12 cellular contexts compared by ENCODE assay signal in the genomic region with DNA sequence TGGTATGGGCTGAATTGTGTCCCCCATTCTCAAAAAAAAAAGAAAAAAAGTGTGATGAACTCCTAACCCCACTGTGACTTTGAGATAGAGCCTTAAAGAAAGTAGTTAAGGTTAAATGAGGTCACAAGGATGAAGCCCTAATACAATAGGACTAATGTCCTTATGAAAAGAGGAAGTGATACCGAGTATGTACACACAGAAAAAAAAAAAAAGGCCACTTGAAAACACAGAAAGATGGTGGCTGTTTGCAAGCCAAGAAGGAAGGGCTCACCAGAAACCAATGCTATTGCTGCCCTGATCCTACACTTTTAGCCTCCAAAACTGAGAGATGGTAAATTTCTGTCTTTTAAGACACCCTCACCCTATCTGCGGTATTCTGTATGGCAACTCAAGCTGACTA.
DNase-seq lines count a peak whose midpoint lies in the region; ATAC-seq and TF ChIP-seq lines count a peak whose summit lies in the region.
"Had no signal": no experiment of that assay in that cellular context is flagged by ENCODE, and none has a peak within 500 bp of the region (broad histone marks: within the 10 kb centered on the region; RNA-seq: fewer than 3 reads in every experiment).

No MANE protein-coding gene starts in this region.

- H3K4me1 ChIP-seq in left lung (no peaks in the 10 kb centered on the region), GM23248 (ENCODE audit: insufficient read depth) (no peaks in the 10 kb centered on the region)
- H3K4me1 ChIP-seq: tibial nerve had no signal

- H3K79me2 ChIP-seq in GM23248 (ENCODE audit: insufficient read depth): no peaks in the 10 kb centered on the region

- in situ Hi-C loops in GM23248 (cut with MboI): no loop called here

- H3F3A ChIP-seq in GM23248 (ENCODE audit: insufficient read depth): no peaks in the 10 kb centered on the region

- TF ChIP-seq CTCF in left lung (IDR thresholded peaks at IDR 0.05): no peak

- H3K27ac ChIP-seq in left lung: no peak overlapping the region
- H3K27ac ChIP-seq in GM23248: no peak overlapping the region
- H3K27ac ChIP-seq: tibial nerve had no signal

- H3K9me3 ChIP-seq in left lung (no peaks in the 10 kb centered on the region), GM23248 (ENCODE audit: low read depth) (no peaks in the 10 kb centered on the region)
- H3K9me3 ChIP-seq: tibial nerve had no signal

- 23 to 31% methylated on average over 2 of the region's 2 CpGs for WGBS in GM23248 (ENCODE audit: low coverage in 1 of 2, low lambda C conversion rate in 2 of 2, missing lambda C conversion rate in 2 of 2), 2 experiments

- H3K9ac ChIP-seq in GM23248: no peak overlapping the region

- H3K4me2 ChIP-seq in GM23248 (ENCODE audit: unreplicated experiment): no peak overlapping the region

- H4K20me1 ChIP-seq in GM23248 (ENCODE audit: insufficient read depth): no peaks in the 10 kb centered on the region

- no peaks in the 10 kb centered on the region for H3K9me2 ChIP-seq in GM23248 (ENCODE audit: insufficient read depth)

- H3K36me3 ChIP-seq in left lung (no peaks in the 10 kb centered on the region), GM23248 (ENCODE audit: low read depth) (no peaks in the 10 kb centered on the region)
- H3K36me3 ChIP-seq: tibial nerve had no signal

- no peaks in the 10 kb centered on the region for H3K27me3 ChIP-seq in left lung
- H3K27me3 ChIP-seq in GM23248 (replicated peaks; ENCODE audit: insufficient read depth): no peaks in the 10 kb centered on the region
- H3K27me3 ChIP-seq: tibial nerve had no signal

- peak; percentile 98 for ATAC-seq in GM19328 (IDR thresholded peaks at IDR 0.05; ENCODE audit: unreplicated experiment)
- ATAC-seq in HG02678 (IDR thresholded peaks at IDR 0.05; ENCODE audit: unreplicated experiment): peak; percentile 99
- ATAC-seq in HG03520 (IDR thresholded peaks at IDR 0.05; ENCODE audit: unreplicated experiment): peak; percentile 93
- peak; percentile 17 for ATAC-seq in left lung
- no peak for ATAC-seq in left cardiac atrium

- H3K4me3 ChIP-seq in left lung (no peak overlapping the region), GM23248 (no peak overlapping the region)
- H3K4me3 ChIP-seq: tibial nerve had no signal

- DNase-seq in left lung: no peak
- DNase-seq in HT-29 (ENCODE audit: low spot score): no peak
- no peak for DNase-seq in GM23248
- no peak for DNase-seq in left cardiac atrium
- DNase-seq: activated B cell treated with CpG ODN at 0.5 μM for 24 hours; activated naive CD8-positive, alpha-beta T cell treated with anti-CD3 and anti-CD28 coated beads for 36 hours; NCI-H524; stimulated activated CD4-positive, alpha-beta T cell treated with anti-CD3 and anti-CD28 coated beads, Interleukin-2, amount 100 ng/mL, for 48 hours had no signal

- intact Hi-C loops in left lung (cut with DNase I) (no loop called here), left cardiac atrium (cut with DNase I) (no loop called here)

- H2AFZ ChIP-seq in GM23248: no peak overlapping the region

Comparison
In these comparisons a context has a peak if more than half of its experiments do, and no peak if none do; other contexts are left out.
1. ATAC-seq: peak in GM19328 (single experiment), HG02678 (single experiment), HG03520 (single experiment) and left lung (single experiment); none in left cardiac atrium (0 of 2).